Comparison of ENCODE assay signal across 8 cellular contexts in genomic region chr7:100538348-100538653, GRCh38. TPM values are rescaled to one million over a fixed set of nuclear protein-coding genes. Genes with fewer than 3 reads are reported as not detected.
DNase-seq lines count a peak whose midpoint lies in the region; ATAC-seq and TF ChIP-seq lines count a peak whose summit lies in the region.

No MANE protein-coding gene starts in this region.

- peaks cover 37% of the 10 kb centered on the region for H3K4me1 ChIP-seq in CD4-positive, alpha-beta memory T cell (ENCODE audit: insufficient read depth, low read length)
- H3K4me1 ChIP-seq in Loucy (ENCODE audit: insufficient read depth, low read length, poor library complexity, severe bottlenecking) (peaks cover 20% of the 10 kb centered on the region), neuronal stem cell (ENCODE audit: control insufficient read depth in 2 of 2, insufficient read depth in 1 of 2, low read depth in 1 of 2, low read length in 2 of 2) (peaks cover 3 to 4% of the 10 kb centered on the region in 2 donors)

- peak overlapping the region; percentile 32 for H3K27ac ChIP-seq in CD4-positive, alpha-beta memory T cell (ENCODE audit: low read depth, low read length)
- H3K27ac ChIP-seq in dorsolateral prefrontal cortex (peak overlapping the region in 22 of 59 donors; percentile 6 to 83 (median 58)), neuronal stem cell (replicated peaks; ENCODE audit: low read length) (no peak overlapping the region)

- intact Hi-C loops in CD4-positive, alpha-beta memory T cell (cut with micrococcal nuclease): loop anchor here (1.0 kb wide), 1 partner anchor 22 kb away; no protein-coding TSS in a partner anchor
- intact Hi-C loops in dorsolateral prefrontal cortex (cut with DNase I): loop anchor here (2.0 to 5.0 kb wide), 3 partner anchors 49 to 110 kb away; partner anchors contain the start of genes FBXO24 (in 1 of the 2), LRCH4 (in 1 of the 2), MEPCE (in 1 of the 2) and TSC22D4 (in 1 of the 2)

- no peak for DNase-seq in CD4-positive, alpha-beta memory T cell
- no peak for DNase-seq in dorsolateral prefrontal cortex
- DNase-seq in neuronal stem cell (ENCODE audit: low spot score): no peak
- DNase-seq in cerebellum (ENCODE audit: low spot score): no peak
- no peak for DNase-seq in NCI-H1092 treated with DMSO at 0.1 percent for 48 hours (lab: John Stamatoyannopoulos, UW)
- DNase-seq in NCI-H1694 treated with DMSO at 0.1 percent for 48 hours (lab: John Stamatoyannopoulos, UW): no peak

- no CpG with 5 or more reads among the region's 8 CpGs for WGBS in neuronal stem cell (ENCODE audit: extremely low coverage in 2 of 2, insufficient read length in 2 of 2, insufficient replicate concordance in 1 of 2), 2 donors

- 0 out of 2 replicates have a peak, but pooled peaks cover 3% of the 10 kb centered on the region for H3F3A ChIP-seq in Loucy (ENCODE audit: low read depth)

- H2AFZ ChIP-seq in Loucy (ENCODE audit: low read length) (peak overlapping the region; percentile 97), neuronal stem cell (ENCODE audit: low read length) (peak overlapping the region; percentile 79)

- no peak overlapping the region for H2BK15ac ChIP-seq in neuronal stem cell (ENCODE audit: low read length)

- no peak for ATAC-seq in HG02870 (IDR thresholded peaks at IDR 0.05; ENCODE audit: unreplicated experiment)

- no peak overlapping the region for H2BK5ac ChIP-seq in neuronal stem cell (ENCODE audit: low read length)

- no peak overlapping the region for H3K4ac ChIP-seq in neuronal stem cell (ENCODE audit: low read length)

- peaks cover 28 to 44% (median 35%) of the 10 kb centered on the region in 4 donors for H3K4me1 Mint-ChIP-seq in CD4-positive, alpha-beta memory T cell

- no peak overlapping the region for H3K18ac ChIP-seq in neuronal stem cell (ENCODE audit: low read length)

- no peak overlapping the region for H2BK120ac ChIP-seq in neuronal stem cell (ENCODE audit: low read depth, low read length)

- H4K8ac ChIP-seq in neuronal stem cell (ENCODE audit: low read depth, low read length): no peak overlapping the region

- H2AK5ac ChIP-seq in neuronal stem cell (ENCODE audit: low read depth, low read length): no peak overlapping the region

- H3K36me3 Mint-ChIP-seq in CD4-positive, alpha-beta memory T cell: peaks cover 0 to 4% of the 10 kb centered on the region in 2 donors

- H3K27me3 Mint-ChIP-seq in CD4-positive, alpha-beta memory T cell: no peaks in the 10 kb centered on the region

- TF ChIP-seq CTCF in Loucy (conservative IDR thresholded peaks at IDR 0.05; ENCODE audit: low read length) (no peak), dorsolateral prefrontal cortex (IDR thresholded peaks at IDR 0.05 in 54 of 56, conservative IDR thresholded peaks at IDR 0.05 in 2 of 56; ENCODE audit: low read depth in 1 of 56, partially characterized antibody in 56 of 56) (no peak)

- H3K4me2 ChIP-seq in Loucy (ENCODE audit: low read depth, low read length, poor library complexity, severe bottlenecking): peak overlapping the region; percentile 99
- peak overlapping the region; percentile 89 for H3K4me2 ChIP-seq in neuronal stem cell (ENCODE audit: insufficient read depth, low read length, poor library complexity, severe bottlenecking)

- no peak overlapping the region for H3K14ac ChIP-seq in neuronal stem cell (ENCODE audit: low read length)

- H3K9ac ChIP-seq in Loucy (ENCODE audit: low read depth, low read length, poor library complexity, severe bottlenecking): peak overlapping the region; percentile 65
- no peak overlapping the region for H3K9ac ChIP-seq in neuronal stem cell (ENCODE audit: low read depth, low read length, poor library complexity)

- peak overlapping the region; percentile 80 to 99 (median 97) for H3K4me3 Mint-ChIP-seq in CD4-positive, alpha-beta memory T cell

- H3K79me2 ChIP-seq in Loucy (ENCODE audit: insufficient read depth, low read length): peaks cover 13% of the 10 kb centered on the region

- no peaks in the 10 kb centered on the region for H3K79me1 ChIP-seq in neuronal stem cell (ENCODE audit: low read depth, low read length)

- H3K27ac Mint-ChIP-seq in CD4-positive, alpha-beta memory T cell: peak overlapping the region; percentile 84 to 95 (median 91)

- H3K36me3 ChIP-seq in CD4-positive, alpha-beta memory T cell (ENCODE audit: insufficient read depth, low read length): no peaks in the 10 kb centered on the region
- H3K36me3 ChIP-seq in Loucy (ENCODE audit: insufficient read depth, low read length): no peaks in the 10 kb centered on the region
- H3K36me3 ChIP-seq in neuronal stem cell (replicated peaks in 1 of 2; ENCODE audit: control insufficient read depth in 2 of 2, insufficient read depth in 2 of 2, low read length in 2 of 2): no peaks in the 10 kb centered on the region

- no peak overlapping the region for H3K23ac ChIP-seq in neuronal stem cell (ENCODE audit: low read depth, low read length, poor library complexity)

- peak overlapping the region; percentile 12 to 21 for H3K4me3 ChIP-seq in CD4-positive, alpha-beta memory T cell (ENCODE audit: low read length in 2 of 2)
- peak overlapping the region; percentile 77 for H3K4me3 ChIP-seq in Loucy (ENCODE audit: low read length, poor library complexity, severe bottlenecking)
- peak overlapping the region in 56 of 59 donors; percentile 11 to 97 (median 85) for H3K4me3 ChIP-seq in dorsolateral prefrontal cortex
- H3K4me3 ChIP-seq in neuronal stem cell (ENCODE audit: low read length in 2 of 2): peak overlapping the region; percentile 42 to 76

- no peaks in the 10 kb centered on the region for H4K20me1 ChIP-seq in Loucy (ENCODE audit: insufficient read depth, low read length, poor library complexity, severe bottlenecking)

- H3K9me3 ChIP-seq in CD4-positive, alpha-beta memory T cell (ENCODE audit: control insufficient read depth in 1 of 2, low read length in 2 of 2): no peaks in the 10 kb centered on the region
- H3K9me3 ChIP-seq in Loucy (ENCODE audit: insufficient read depth, low read depth, low read length) (no peaks in the 10 kb centered on the region), neuronal stem cell (replicated peaks in 1 of 2; ENCODE audit: control insufficient read depth in 2 of 2, insufficient read depth in 1 of 2, low read depth in 1 of 2, low read length in 2 of 2) (no peaks in the 10 kb centered on the region)

- CTCF ChIA-PET in CD4-positive, alpha-beta memory T cell (lab: Charles Lee; ENCODE audit: partially characterized antibody): interaction anchor here (1.3 to 13.6 kb wide), 5 partner anchors 10 to 56 kb away, joined by 3 to 254 read pairs (median 6); no protein-coding TSS in a partner anchor

- H3K9me3 Mint-ChIP-seq in CD4-positive, alpha-beta memory T cell: no peaks in the 10 kb centered on the region

- no peaks in the 10 kb centered on the region for H3K9me2 ChIP-seq in Loucy (replicated peaks; ENCODE audit: low read depth, low read length)

- H2BK12ac ChIP-seq in neuronal stem cell (ENCODE audit: low read length): no peak overlapping the region

- POLR2A ChIA-PET in CD4-positive, alpha-beta memory T cell (lab: Charles Lee; ENCODE audit: partially characterized antibody): interaction anchor here (0.5 to 5.1 kb wide), 11 partner anchors 10 to 109 kb away, joined by 3 to 56 read pairs (median 6); partner anchors contain the start of genes FBXO24, LRCH4, MEPCE and MOSPD3

- H4K91ac ChIP-seq in neuronal stem cell (ENCODE audit: low read depth, low read length, poor library complexity): no peak overlapping the region

- H3K27me3 ChIP-seq in CD4-positive, alpha-beta memory T cell (ENCODE audit: insufficient read depth, low read length): no peaks in the 10 kb centered on the region
- no peaks in the 10 kb centered on the region for H3K27me3 ChIP-seq in Loucy (ENCODE audit: insufficient read depth, low read length, poor library complexity, severe bottlenecking)
- no peaks in the 10 kb centered on the region for H3K27me3 ChIP-seq in dorsolateral prefrontal cortex
- peaks cover 0 to 3% (median 0%) of the 10 kb centered on the region in 3 experiments for H3K27me3 ChIP-seq in neuronal stem cell (ENCODE audit: control insufficient read depth in 3 of 3, insufficient read depth in 3 of 3, low read depth in 1 of 3, low read length in 3 of 3)

RNA-seq across cellular contexts. Expression of gene AGFG2, which starts 0.7 kb away (rescaled TPM):
- 10 to 100 TPM; 56.6 to 58.3 TPM for total RNA-seq in CD4-positive, alpha-beta memory T cell
- 10 to 100 TPM; 19.7 to 35.6 TPM for polyA plus RNA-seq in CD4-positive, alpha-beta memory T cell
- total RNA-seq in dorsolateral prefrontal cortex (100 to 1,000 TPM in 1 of 120 experiments, 10 to 100 TPM in 119; 26.9 to 118 (median 44.7) TPM), cerebellum (4.4 TPM)
- 3.2 TPM for polyA plus RNA-seq in neuronal stem cell (2013, experiment 1 of 2)
- polyA plus RNA-seq in neuronal stem cell (2013, experiment 2 of 2): 4.6 TPM

RNA-seq across cellular contexts. Expression of gene SAP25, which starts 35.4 kb away (rescaled TPM):
- total RNA-seq in CD4-positive, alpha-beta memory T cell: 100 to 1,000 TPM; 119 to 126 TPM
- under 1 TPM in 1 of 2 donors, not detected in 1; 0.72 TPM for polyA plus RNA-seq in CD4-positive, alpha-beta memory T cell
- total RNA-seq in dorsolateral prefrontal cortex (10 to 100 TPM in 9 of 120 experiments, 1 to 10 TPM in 107, under 1 TPM in 1, not detected in 3; 0.63 to 14.5 (median 4.3) TPM), cerebellum (not detected)
- 4.0 TPM for polyA plus RNA-seq in neuronal stem cell (2013, experiment 1 of 2)
- polyA plus RNA-seq in neuronal stem cell (2013, experiment 2 of 2): 3.4 TPM

RNA-seq across cellular contexts. Expression of gene LRCH4, which starts 47.6 kb away (rescaled TPM):
- 100 to 1,000 TPM; 392 to 412 TPM for total RNA-seq in CD4-positive, alpha-beta memory T cell
- polyA plus RNA-seq in CD4-positive, alpha-beta memory T cell: 100 to 1,000 TPM; 119 to 167 TPM
- total RNA-seq in dorsolateral prefrontal cortex: 10 to 100 TPM; 29.1 to 86.0 (median 48.3) TPM
- 30.1 TPM for polyA plus RNA-seq in neuronal stem cell (2013, experiment 1 of 2)
- polyA plus RNA-seq in neuronal stem cell (2013, experiment 2 of 2): 28.3 TPM
- 13.6 TPM for total RNA-seq in cerebellum

RNA-seq across cellular contexts. Expression of gene FBXO24, which starts 47.8 kb away (rescaled TPM):
- 1 to 10 TPM; 1.6 to 2.1 TPM for total RNA-seq in CD4-positive, alpha-beta memory T cell
- polyA plus RNA-seq in CD4-positive, alpha-beta memory T cell: under 1 TPM; 0.36 to 0.77 TPM
- total RNA-seq in dorsolateral prefrontal cortex (1 to 10 TPM in 64 of 120 experiments, under 1 TPM in 49, not detected in 7; 0.23 to 3.2 (median 1.1) TPM), cerebellum (0.45 TPM)
- 1.2 TPM for polyA plus RNA-seq in neuronal stem cell (2013, experiment 1 of 2)
- polyA plus RNA-seq in neuronal stem cell (2013, experiment 2 of 2): 1.1 TPM

RNA-seq across cellular contexts. Expression of gene NYAP1, which starts 54.6 kb away (rescaled TPM):
- total RNA-seq in CD4-positive, alpha-beta memory T cell: under 1 TPM; 0.38 to 0.58 TPM
- polyA plus RNA-seq in CD4-positive, alpha-beta memory T cell: not detected
- 10 to 100 TPM; 19.9 to 89.5 (median 61.4) TPM for total RNA-seq in dorsolateral prefrontal cortex
- polyA plus RNA-seq in neuronal stem cell (2013, experiment 1 of 2): 4.4 TPM
- 4.5 TPM for polyA plus RNA-seq in neuronal stem cell (2013, experiment 2 of 2)
- total RNA-seq in cerebellum: 18.2 TPM

Comparison
In these comparisons a context has a peak if more than half of its experiments do, and no peak if none do; other contexts are left out.
1. H3K4me3 ChIP-seq: peak in every context shown above with its lines; median percentile 85 in dorsolateral prefrontal cortex; 77 in Loucy; 59 in neuronal stem cell; 16 in CD4-positive, alpha-beta memory T cell.
2. RNA of gene SAP25, which starts 35.4 kb away (total RNA-seq): 119 to 126 TPM in CD4-positive, alpha-beta memory T cell; 0.63 to 14.5 TPM in dorsolateral prefrontal cortex and not detected in cerebellum (single experiment); every median in the first group is over 4 times any median in the second.
3. RNA of gene LRCH4, which starts 47.6 kb away (total RNA-seq): 392 to 412 TPM in CD4-positive, alpha-beta memory T cell; 29.1 to 86.0 TPM in dorsolateral prefrontal cortex and 13.6 TPM in cerebellum (single experiment); every median in the first group is over 4 times any median in the second.